1 cellular context compared by ENCODE assay signal in the genomic region with DNA sequence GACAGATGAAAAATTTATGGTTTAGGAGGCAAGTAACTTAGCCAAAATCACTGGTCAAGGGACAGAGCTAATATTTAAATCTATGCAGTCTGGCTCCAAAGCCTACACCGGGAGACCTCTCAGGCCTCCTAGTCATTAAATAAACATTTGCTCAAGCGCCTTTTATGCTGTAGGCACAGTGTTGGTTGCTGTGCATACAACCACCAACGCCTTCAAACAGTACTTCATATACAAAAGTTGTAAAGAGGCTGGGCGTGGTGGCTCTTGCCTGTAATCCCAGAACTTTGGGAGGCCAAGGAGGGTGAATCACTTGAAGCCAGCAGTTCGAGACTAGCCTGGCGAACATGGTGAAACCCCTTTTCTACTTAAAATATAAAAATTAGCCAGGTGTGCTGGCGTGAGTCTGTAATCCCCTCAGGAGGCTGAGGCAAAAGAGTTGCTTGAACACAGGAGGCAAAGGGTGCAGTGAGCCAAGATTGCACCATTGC.
A peak's percentile ranks its signal among the peaks of the same experiment; 100 is the strongest.
TF ChIP-seq lines count a peak whose summit lies in the region.

No MANE protein-coding gene starts in this region.

TF ChIP-seq in HepG2, 621 proteins besides CTCF, POLR2A, EP300 and RAD21 (continued from another document):
- TF ChIP-seq, protein P1, sequence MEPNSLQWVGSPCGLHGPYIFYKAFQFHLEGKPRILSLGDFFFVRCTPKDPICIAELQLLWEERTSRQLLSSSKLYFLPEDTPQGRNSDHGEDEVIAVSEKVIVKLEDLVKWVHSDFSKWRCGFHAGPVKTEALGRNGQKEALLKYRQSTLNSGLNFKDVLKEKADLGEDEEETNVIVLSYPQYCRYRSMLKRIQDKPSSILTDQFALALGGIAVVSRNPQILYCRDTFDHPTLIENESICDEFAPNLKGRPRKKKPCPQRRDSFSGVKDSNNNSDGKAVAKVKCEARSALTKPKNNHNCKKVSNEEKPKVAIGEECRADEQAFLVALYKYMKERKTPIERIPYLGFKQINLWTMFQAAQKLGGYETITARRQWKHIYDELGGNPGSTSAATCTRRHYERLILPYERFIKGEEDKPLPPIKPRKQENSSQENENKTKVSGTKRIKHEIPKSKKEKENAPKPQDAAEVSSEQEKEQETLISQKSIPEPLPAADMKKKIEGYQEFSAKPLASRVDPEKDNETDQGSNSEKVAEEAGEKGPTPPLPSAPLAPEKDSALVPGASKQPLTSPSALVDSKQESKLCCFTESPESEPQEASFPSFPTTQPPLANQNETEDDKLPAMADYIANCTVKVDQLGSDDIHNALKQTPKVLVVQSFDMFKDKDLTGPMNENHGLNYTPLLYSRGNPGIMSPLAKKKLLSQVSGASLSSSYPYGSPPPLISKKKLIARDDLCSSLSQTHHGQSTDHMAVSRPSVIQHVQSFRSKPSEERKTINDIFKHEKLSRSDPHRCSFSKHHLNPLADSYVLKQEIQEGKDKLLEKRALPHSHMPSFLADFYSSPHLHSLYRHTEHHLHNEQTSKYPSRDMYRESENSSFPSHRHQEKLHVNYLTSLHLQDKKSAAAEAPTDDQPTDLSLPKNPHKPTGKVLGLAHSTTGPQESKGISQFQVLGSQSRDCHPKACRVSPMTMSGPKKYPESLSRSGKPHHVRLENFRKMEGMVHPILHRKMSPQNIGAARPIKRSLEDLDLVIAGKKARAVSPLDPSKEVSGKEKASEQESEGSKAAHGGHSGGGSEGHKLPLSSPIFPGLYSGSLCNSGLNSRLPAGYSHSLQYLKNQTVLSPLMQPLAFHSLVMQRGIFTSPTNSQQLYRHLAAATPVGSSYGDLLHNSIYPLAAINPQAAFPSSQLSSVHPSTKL (CRISPR knock-in tag; IDR thresholded peaks at IDR 0.05) = peak; percentile 69
- peak; percentile 16; the same call in 1 of the 2 replicates for TF ChIP-seq SP5 (CRISPR knock-in tag; IDR thresholded peaks at IDR 0.05; ENCODE audit: borderline replicate concordance, low read depth)
- TF ChIP-seq, protein P2, sequence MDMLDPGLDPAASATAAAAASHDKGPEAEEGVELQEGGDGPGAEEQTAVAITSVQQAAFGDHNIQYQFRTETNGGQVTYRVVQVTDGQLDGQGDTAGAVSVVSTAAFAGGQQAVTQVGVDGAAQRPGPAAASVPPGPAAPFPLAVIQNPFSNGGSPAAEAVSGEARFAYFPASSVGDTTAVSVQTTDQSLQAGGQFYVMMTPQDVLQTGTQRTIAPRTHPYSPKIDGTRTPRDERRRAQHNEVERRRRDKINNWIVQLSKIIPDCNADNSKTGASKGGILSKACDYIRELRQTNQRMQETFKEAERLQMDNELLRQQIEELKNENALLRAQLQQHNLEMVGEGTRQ (IDR thresholded peaks at IDR 0.05; ENCODE audit: low read depth, low read length) = no peak
- TF ChIP-seq, protein P2 (CRISPR knock-in tag; IDR thresholded peaks at IDR 0.05; ENCODE audit: borderline replicate concordance) = no peak
- TF ChIP-seq PCBP1 (IDR thresholded peaks at IDR 0.05; ENCODE audit: borderline replicate concordance, low read depth, low read length) = no peak
- TF ChIP-seq, protein P3, sequence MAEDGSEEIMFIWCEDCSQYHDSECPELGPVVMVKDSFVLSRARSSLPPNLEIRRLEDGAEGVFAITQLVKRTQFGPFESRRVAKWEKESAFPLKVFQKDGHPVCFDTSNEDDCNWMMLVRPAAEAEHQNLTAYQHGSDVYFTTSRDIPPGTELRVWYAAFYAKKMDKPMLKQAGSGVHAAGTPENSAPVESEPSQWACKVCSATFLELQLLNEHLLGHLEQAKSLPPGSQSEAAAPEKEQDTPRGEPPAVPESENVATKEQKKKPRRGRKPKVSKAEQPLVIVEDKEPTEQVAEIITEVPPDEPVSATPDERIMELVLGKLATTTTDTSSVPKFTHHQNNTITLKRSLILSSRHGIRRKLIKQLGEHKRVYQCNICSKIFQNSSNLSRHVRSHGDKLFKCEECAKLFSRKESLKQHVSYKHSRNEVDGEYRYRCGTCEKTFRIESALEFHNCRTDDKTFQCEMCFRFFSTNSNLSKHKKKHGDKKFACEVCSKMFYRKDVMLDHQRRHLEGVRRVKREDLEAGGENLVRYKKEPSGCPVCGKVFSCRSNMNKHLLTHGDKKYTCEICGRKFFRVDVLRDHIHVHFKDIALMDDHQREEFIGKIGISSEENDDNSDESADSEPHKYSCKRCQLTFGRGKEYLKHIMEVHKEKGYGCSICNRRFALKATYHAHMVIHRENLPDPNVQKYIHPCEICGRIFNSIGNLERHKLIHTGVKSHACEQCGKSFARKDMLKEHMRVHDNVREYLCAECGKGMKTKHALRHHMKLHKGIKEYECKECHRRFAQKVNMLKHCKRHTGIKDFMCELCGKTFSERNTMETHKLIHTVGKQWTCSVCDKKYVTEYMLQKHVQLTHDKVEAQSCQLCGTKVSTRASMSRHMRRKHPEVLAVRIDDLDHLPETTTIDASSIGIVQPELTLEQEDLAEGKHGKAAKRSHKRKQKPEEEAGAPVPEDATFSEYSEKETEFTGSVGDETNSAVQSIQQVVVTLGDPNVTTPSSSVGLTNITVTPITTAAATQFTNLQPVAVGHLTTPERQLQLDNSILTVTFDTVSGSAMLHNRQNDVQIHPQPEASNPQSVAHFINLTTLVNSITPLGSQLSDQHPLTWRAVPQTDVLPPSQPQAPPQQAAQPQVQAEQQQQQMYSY (CRISPR knock-in tag; IDR thresholded peaks at IDR 0.05) = no peak
- peak; percentile 51; the same call in 1 of the 2 replicates for TF ChIP-seq HDAC2 (CRISPR knock-in tag; IDR thresholded peaks at IDR 0.05)
- 0 out of 2 replicates have a peak, but pooled peaks have one; percentile 33 for TF ChIP-seq GATAD2A (CRISPR knock-in tag; IDR thresholded peaks at IDR 0.05)
- TF ChIP-seq, protein P4, sequence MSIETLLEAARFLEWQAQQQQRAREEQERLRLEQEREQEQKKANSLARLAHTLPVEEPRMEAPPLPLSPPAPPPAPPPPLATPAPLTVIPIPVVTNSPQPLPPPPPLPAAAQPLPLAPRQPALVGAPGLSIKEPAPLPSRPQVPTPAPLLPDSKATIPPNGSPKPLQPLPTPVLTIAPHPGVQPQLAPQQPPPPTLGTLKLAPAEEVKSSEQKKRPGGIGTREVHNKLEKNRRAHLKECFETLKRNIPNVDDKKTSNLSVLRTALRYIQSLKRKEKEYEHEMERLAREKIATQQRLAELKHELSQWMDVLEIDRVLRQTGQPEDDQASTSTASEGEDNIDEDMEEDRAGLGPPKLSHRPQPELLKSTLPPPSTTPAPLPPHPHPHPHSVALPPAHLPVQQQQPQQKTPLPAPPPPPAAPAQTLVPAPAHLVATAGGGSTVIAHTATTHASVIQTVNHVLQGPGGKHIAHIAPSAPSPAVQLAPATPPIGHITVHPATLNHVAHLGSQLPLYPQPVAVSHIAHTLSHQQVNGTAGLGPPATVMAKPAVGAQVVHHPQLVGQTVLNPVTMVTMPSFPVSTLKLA (IDR thresholded peaks at IDR 0.05) = no peak
- no peak for TF ChIP-seq ZNF44 (CRISPR knock-in tag; IDR thresholded peaks at IDR 0.05)
- no peak for TF ChIP-seq MAFF (IDR thresholded peaks at IDR 0.05; ENCODE audit: low read depth, low read length)
- TF ChIP-seq PHF20 (CRISPR knock-in tag; IDR thresholded peaks at IDR 0.05) = no peak
TF ChIP-seq in HepG2: peak in this region for 37.
